In the genomic region with DNA sequence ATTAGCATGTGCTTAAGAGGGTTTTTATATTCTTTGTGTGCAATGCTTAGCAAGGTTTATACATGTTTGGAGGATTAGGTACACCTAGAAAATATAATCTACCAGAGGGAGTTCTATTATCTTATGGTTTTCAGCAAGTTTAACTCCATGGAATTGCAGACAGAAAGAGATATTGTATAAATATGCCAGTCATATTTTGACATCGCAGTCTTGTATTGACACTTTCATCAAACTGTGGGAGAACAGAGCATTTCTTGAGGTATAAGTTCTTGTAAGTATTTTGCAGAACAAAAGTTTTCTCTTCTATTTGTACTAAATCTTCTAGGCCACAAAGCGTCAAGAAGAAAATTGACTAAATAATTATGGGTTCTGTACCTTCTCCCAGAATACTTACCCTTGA, we compare ENCODE assay signal across 20 cellular contexts.
DNase-seq lines count a peak whose midpoint lies in the region; ATAC-seq, FAIRE-seq and TF ChIP-seq lines count a peak whose summit lies in the region.
"Had no signal": no experiment of that assay in that cellular context is flagged by ENCODE, and none has a peak within 500 bp of the region (broad histone marks: within the 10 kb centered on the region; RNA-seq: fewer than 3 reads in every experiment).

No MANE protein-coding gene starts in this region.

- TF ChIP-seq CTCF in keratinocyte (optimal IDR thresholded peaks at IDR 0.05 in 1 of 3, IDR thresholded peaks at IDR 0.05 in 1 of 3, conservative IDR thresholded peaks at IDR 0.05 in 1 of 3; ENCODE audit: extremely low read depth in 1 of 3, insufficient read depth in 2 of 3, low read length in 3 of 3) (no peak), neural cell (IDR thresholded peaks at IDR 0.05; ENCODE audit: poor library complexity, severe bottlenecking) (no peak), GM23338 (conservative IDR thresholded peaks at IDR 0.05; ENCODE audit: low read depth in 2 of 2) (no peak)

- H3K4me3 ChIP-seq in ACC112 (ENCODE audit: low read depth, low read length), result no peak overlapping the region
- H3K4me3 ChIP-seq in keratinocyte (ENCODE audit: control insufficient read depth in 2 of 3, extremely low read depth in 1 of 3, insufficient read depth in 2 of 3, low read depth in 1 of 3, low read length in 3 of 3), result no peak overlapping the region
- H3K4me3 ChIP-seq in neural cell (ENCODE audit: low read length), result no peak overlapping the region
- no peak overlapping the region for H3K4me3 ChIP-seq in GM23338
- H3K4me3 ChIP-seq: A549 had no signal

- TF ChIP-seq EP300 in neural cell (conservative IDR thresholded peaks at IDR 0.05; ENCODE audit: poor library complexity, severe bottlenecking), result peak; percentile 58

- no peak for TF ChIP-seq POLR2A in GM12891 (IDR thresholded peaks at IDR 0.05; ENCODE audit: low read depth, low read length)

- no peak overlapping the region for H3K27ac Mint-ChIP-seq in GM23338
- no peak overlapping the region for H3K27ac Mint-ChIP-seq in naive thymus-derived CD8-positive, alpha-beta T cell
- no peak overlapping the region for H3K27ac Mint-ChIP-seq in activated T-helper 1 cell treated with anti-CD3 and anti-CD28 coated beads, Interleukin-12 subunit alpha, Interleukin-12 subunit beta, Interleukin-2, Interleukin-4 antibody, amounts not matched to agents 30 ng/mL and 10 ng/mL and 1 ng/mL, durations not matched to agents 14 hours and 24 hours and 36 hours
- H3K27ac Mint-ChIP-seq: CD4-positive, alpha-beta memory T cell; H9 had no signal

- peaks cover 29% of the 10 kb centered on the region for H3K4me1 Mint-ChIP-seq in GM23338
- peaks cover 0 to 17% (median 0%) of the 10 kb centered on the region in 4 donors for H3K4me1 Mint-ChIP-seq in naive thymus-derived CD8-positive, alpha-beta T cell
- peaks cover 8% of the 10 kb centered on the region for H3K4me1 Mint-ChIP-seq in activated T-helper 1 cell treated with anti-CD3 and anti-CD28 coated beads, Interleukin-12 subunit alpha, Interleukin-12 subunit beta, Interleukin-2, Interleukin-4 antibody, amounts not matched to agents 30 ng/mL and 10 ng/mL and 1 ng/mL, durations not matched to agents 14 hours and 24 hours and 36 hours (ENCODE audit: low read depth)
- H3K4me1 Mint-ChIP-seq: CD4-positive, alpha-beta memory T cell had no signal

- no peak overlapping the region for H3K4me2 ChIP-seq in keratinocyte (ENCODE audit: control insufficient read depth, extremely low read depth, insufficient read depth, low read depth, low read length)
- H3K4me2 ChIP-seq in neural cell (ENCODE audit: low read length), result no peak overlapping the region
- H3K4me2 ChIP-seq in GM23338, result no peak overlapping the region
- H3K4me2 ChIP-seq: A549 had no signal

- no peak for ATAC-seq in GM23338
- ATAC-seq in naive thymus-derived CD8-positive, alpha-beta T cell, result no peak
- ATAC-seq: A549, HCT116 had no signal

- no peaks in the 10 kb centered on the region for H3K27me3 Mint-ChIP-seq in GM23338 (ENCODE audit: insufficient read depth, low read depth, poor library complexity)
- peaks cover 0 to 2% (median 0%) of the 10 kb centered on the region in 5 donors for H3K27me3 Mint-ChIP-seq in naive thymus-derived CD8-positive, alpha-beta T cell
- peaks cover 14% of the 10 kb centered on the region for H3K27me3 Mint-ChIP-seq in activated T-helper 1 cell treated with anti-CD3 and anti-CD28 coated beads, Interleukin-12 subunit alpha, Interleukin-12 subunit beta, Interleukin-2, Interleukin-4 antibody, amounts not matched to agents 30 ng/mL and 10 ng/mL and 1 ng/mL, durations not matched to agents 14 hours and 24 hours and 36 hours (ENCODE audit: insufficient read depth)
- H3K27me3 Mint-ChIP-seq: CD4-positive, alpha-beta memory T cell had no signal

- no peaks in the 10 kb centered on the region for H3K9me3 Mint-ChIP-seq in GM23338
- H3K9me3 Mint-ChIP-seq in naive thymus-derived CD8-positive, alpha-beta T cell, result no peaks in the 10 kb centered on the region
- no peaks in the 10 kb centered on the region for H3K9me3 Mint-ChIP-seq in activated T-helper 1 cell treated with anti-CD3 and anti-CD28 coated beads, Interleukin-12 subunit alpha, Interleukin-12 subunit beta, Interleukin-2, Interleukin-4 antibody, amounts not matched to agents 30 ng/mL and 10 ng/mL and 1 ng/mL, durations not matched to agents 14 hours and 24 hours and 36 hours
- H3K9me3 Mint-ChIP-seq: H9 had no signal

- peaks cover 3% of the 10 kb centered on the region for H3K79me2 ChIP-seq in ACC112 (ENCODE audit: control insufficient read depth, insufficient read depth, low read length, unreplicated experiment)
- H3K79me2 ChIP-seq in keratinocyte (ENCODE audit: control insufficient read depth, insufficient read depth, low read length), result no peaks in the 10 kb centered on the region
- no peaks in the 10 kb centered on the region for H3K79me2 ChIP-seq in neural cell (replicated peaks; ENCODE audit: insufficient read depth, low read length)
- no peaks in the 10 kb centered on the region for H3K79me2 ChIP-seq in GM23338 (replicated peaks; ENCODE audit: insufficient read depth)

- H3K27me3 ChIP-seq in ACC112 (ENCODE audit: insufficient read depth, low read length) (no peaks in the 10 kb centered on the region), keratinocyte (ENCODE audit: control insufficient read depth, extremely low read depth, insufficient read depth, low read length) (no peaks in the 10 kb centered on the region), neural cell (ENCODE audit: insufficient read depth, low read depth, low read length) (no peaks in the 10 kb centered on the region), GM23338 (ENCODE audit: insufficient read depth) (no peaks in the 10 kb centered on the region)

- H3K9me2 ChIP-seq in neural cell (ENCODE audit: insufficient read depth, low read length) (no peaks in the 10 kb centered on the region), GM23338 (ENCODE audit: insufficient read depth) (no peaks in the 10 kb centered on the region)

- H3K4me1 ChIP-seq in ACC112 (ENCODE audit: control insufficient read depth, insufficient read depth, low read length, unreplicated experiment) (peaks cover 56% of the 10 kb centered on the region), keratinocyte (ENCODE audit: control insufficient read depth, extremely low read depth, insufficient read depth, low read length) (peaks cover 29% of the 10 kb centered on the region), GM23338 (ENCODE audit: insufficient read depth) (peaks cover 18% of the 10 kb centered on the region; the same call in 1 of the 2 replicates)

- FAIRE-seq in keratinocyte (lab: Jason Lieb, UNC) (peak; percentile 39), GM12891 (lab: Jason Lieb, UNC) (no peak)
- FAIRE-seq: GM12892 had no signal

- dilution Hi-C loops in keratinocyte (cut with MboI; ENCODE audit: extremely low pct_ligation_motif_present, low sequenced_read_pairs), result no loop called here

- no peak for TF ChIP-seq RAD21 in neural cell (conservative IDR thresholded peaks at IDR 0.05)

- H4K20me1 ChIP-seq in keratinocyte (ENCODE audit: control insufficient read depth, extremely low read depth, insufficient read depth, low read length), result no peaks in the 10 kb centered on the region
- H4K20me1 ChIP-seq in neural cell (ENCODE audit: insufficient read depth), result no peaks in the 10 kb centered on the region
- no peaks in the 10 kb centered on the region for H4K20me1 ChIP-seq in GM23338 (replicated peaks; ENCODE audit: insufficient read depth)

- H3K9ac ChIP-seq in keratinocyte (ENCODE audit: control insufficient read depth, extremely low read depth, insufficient read depth, low read length) (no peak overlapping the region), neural cell (ENCODE audit: low read length) (no peak overlapping the region)

- DNase-seq in NCI-H2227 (lab: John Stamatoyannopoulos, UW; ENCODE audit: unreplicated experiment), result peak; percentile 33
- no peak for DNase-seq in keratinocyte (ENCODE audit: low read depth, low spot score)
- no peak for DNase-seq in GM23338 (ENCODE audit: low spot score)
- no peak for DNase-seq in GM12891 (ENCODE audit: insufficient read length, low spot score)
- no peak for DNase-seq in naive thymus-derived CD8-positive, alpha-beta T cell
- DNase-seq in activated T-helper 1 cell treated with anti-CD3 and anti-CD28 coated beads, Interleukin-12 subunit alpha, Interleukin-12 subunit beta, Interleukin-2, Interleukin-4 antibody, amounts not matched to agents 30 ng/mL and 10 ng/mL and 1 ng/mL, durations not matched to agents 14 hours and 24 hours and 36 hours (ENCODE audit: low spot score), result no peak
- DNase-seq: 8988T; C1 segment of cervical spinal cord; Calu3; CD4-positive, alpha-beta memory T cell; COR-L47; DMS53; DMS79 treated with DMSO at 0.1 percent for 48 hours; GF-D8; H9 had no signal

- H3K36me3 Mint-ChIP-seq in GM23338 (ENCODE audit: low read depth), result no peaks in the 10 kb centered on the region
- no peaks in the 10 kb centered on the region for H3K36me3 Mint-ChIP-seq in naive thymus-derived CD8-positive, alpha-beta T cell
- H3K36me3 Mint-ChIP-seq in activated T-helper 1 cell treated with anti-CD3 and anti-CD28 coated beads, Interleukin-12 subunit alpha, Interleukin-12 subunit beta, Interleukin-2, Interleukin-4 antibody, amounts not matched to agents 30 ng/mL and 10 ng/mL and 1 ng/mL, durations not matched to agents 14 hours and 24 hours and 36 hours (ENCODE audit: low read depth), result no peaks in the 10 kb centered on the region
- H3K36me3 Mint-ChIP-seq: CD4-positive, alpha-beta memory T cell had no signal

- H3K4me3 Mint-ChIP-seq in GM23338, result no peak overlapping the region
- no peak overlapping the region for H3K4me3 Mint-ChIP-seq in naive thymus-derived CD8-positive, alpha-beta T cell
- no peak overlapping the region for H3K4me3 Mint-ChIP-seq in activated T-helper 1 cell treated with anti-CD3 and anti-CD28 coated beads, Interleukin-12 subunit alpha, Interleukin-12 subunit beta, Interleukin-2, Interleukin-4 antibody, amounts not matched to agents 30 ng/mL and 10 ng/mL and 1 ng/mL, durations not matched to agents 14 hours and 24 hours and 36 hours
- H3K4me3 Mint-ChIP-seq: CD4-positive, alpha-beta memory T cell; H9 had no signal

- H3K36me3 ChIP-seq in ACC112 (ENCODE audit: insufficient read depth, low read length), result no peaks in the 10 kb centered on the region
- no peaks in the 10 kb centered on the region for H3K36me3 ChIP-seq in keratinocyte (ENCODE audit: control insufficient read depth in 2 of 2, extremely low read depth in 1 of 2, insufficient read depth in 2 of 2, low read length in 2 of 2)
- no peaks in the 10 kb centered on the region for H3K36me3 ChIP-seq in neural cell (ENCODE audit: insufficient read depth, low read length)
- no peaks in the 10 kb centered on the region for H3K36me3 ChIP-seq in GM23338 (ENCODE audit: insufficient read depth)

- H3K9me3 ChIP-seq in keratinocyte (ENCODE audit: control insufficient read depth, low read depth, low read length) (no peaks in the 10 kb centered on the region), neural cell (ENCODE audit: low read length) (no peaks in the 10 kb centered on the region)
- H3K9me3 ChIP-seq: A549 had no signal

- H3F3A ChIP-seq in neural cell (ENCODE audit: insufficient read depth, low read length, poor library complexity, severe bottlenecking) (no peaks in the 10 kb centered on the region), GM23338 (replicated peaks; ENCODE audit: low read depth) (no peaks in the 10 kb centered on the region)

- H3K27ac ChIP-seq in ACC112 (ENCODE audit: low read depth, low read length) (0 out of 2 replicates have a peak overlapping the region, but pooled peaks have one; percentile 28), keratinocyte (ENCODE audit: control insufficient read depth, insufficient read depth, low read length) (no peak overlapping the region), neural cell (ENCODE audit: low read length) (no peak overlapping the region), GM23338 (ENCODE audit: low read depth) (no peak overlapping the region)

- POLR2A ChIA-PET in naive thymus-derived CD8-positive, alpha-beta T cell (lab: Charles Lee), result no interaction called here

- H3K9me1 ChIP-seq in keratinocyte (ENCODE audit: control insufficient read depth, extremely low read depth, insufficient read depth, low read length), result no peaks in the 10 kb centered on the region

- intact Hi-C loops in activated T-helper 1 cell treated with anti-CD3 and anti-CD28 coated beads, Interleukin-12 subunit alpha, Interleukin-12 subunit beta, Interleukin-2, Interleukin-4 antibody, amounts not matched to agents 30 ng/mL and 10 ng/mL and 1 ng/mL, durations not matched to agents 14 hours and 24 hours and 36 hours (cut with micrococcal nuclease), result no loop called here

- H2AFZ ChIP-seq in ACC112 (ENCODE audit: low read length, unreplicated experiment) (no peak overlapping the region), keratinocyte (ENCODE audit: control insufficient read depth, low read length) (no peak overlapping the region), neural cell (ENCODE audit: low read depth, low read length) (no peak overlapping the region), GM23338 (no peak overlapping the region)
